Comparison of ENCODE assay signal across 9 cellular contexts in the genomic region with DNA sequence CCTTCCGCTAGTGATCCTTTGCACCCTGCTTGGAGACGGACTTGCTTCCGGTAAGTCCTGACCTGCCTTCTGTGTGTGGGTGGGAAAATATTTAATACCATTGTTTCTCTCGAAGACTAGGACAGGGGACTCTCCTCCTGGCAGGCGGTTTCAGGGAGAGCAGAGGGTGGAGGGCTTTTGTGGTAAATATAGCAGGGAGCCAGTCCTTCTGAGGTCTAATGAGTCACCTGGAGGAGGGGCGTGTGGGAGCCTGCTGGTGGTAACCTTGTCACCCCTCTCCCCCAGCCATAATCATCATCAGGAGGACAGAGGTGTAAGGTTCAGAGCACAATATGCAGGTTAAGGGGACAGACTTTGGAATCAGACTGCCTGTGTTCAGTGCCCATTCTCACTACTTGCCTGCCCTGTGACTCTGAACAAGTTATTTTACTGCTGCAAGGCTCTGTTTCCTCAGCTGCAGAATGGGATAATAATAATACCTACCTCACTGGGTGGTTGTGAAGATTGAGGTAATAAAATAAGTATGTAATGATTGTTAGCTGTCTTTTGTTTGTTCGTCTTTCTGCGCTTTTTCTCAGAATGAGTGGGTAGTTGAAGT. TPM values are rescaled to one million over a fixed set of nuclear protein-coding genes. Genes with fewer than 3 reads are reported as not detected.
DNase-seq lines count a peak whose midpoint lies in the region; ATAC-seq, FAIRE-seq and TF ChIP-seq lines count a peak whose summit lies in the region.
"Had no signal": no experiment of that assay in that cellular context is flagged by ENCODE, and none has a peak within 500 bp of the region (broad histone marks: within the 10 kb centered on the region; RNA-seq: fewer than 3 reads in every experiment).

No MANE protein-coding gene starts in this region.

- H2AFZ ChIP-seq in endothelial cell of umbilical vein (ENCODE audit: low read depth, low read length), result no peak overlapping the region

- H4K20me1 ChIP-seq in endothelial cell of umbilical vein (replicated peaks; ENCODE audit: control insufficient read depth, extremely low read depth, insufficient read depth, low read length), result no peaks in the 10 kb centered on the region

- peak overlapping the region; percentile 34; the same call in 1 of the 2 replicates for H3K27ac ChIP-seq in SJSA1
- H3K27ac ChIP-seq in endothelial cell of umbilical vein (ENCODE audit: insufficient read depth, low read depth, low read length), result no peak overlapping the region
- H3K27ac ChIP-seq in pancreas, result peak overlapping the region in 3 of 4 donors; percentile 3 to 81 (median 73)
- no peak overlapping the region for H3K27ac ChIP-seq in WERI-Rb-1

- H3K27me3 ChIP-seq in SJSA1 (replicated peaks), result no peaks in the 10 kb centered on the region
- H3K27me3 ChIP-seq in endothelial cell of umbilical vein (ENCODE audit: control insufficient read depth in 2 of 2, insufficient read depth in 2 of 2, low read length in 2 of 2), result no peaks in the 10 kb centered on the region
- H3K27me3 ChIP-seq in pancreas, result no peaks in the 10 kb centered on the region
- no peaks in the 10 kb centered on the region for H3K27me3 ChIP-seq in WERI-Rb-1 (ENCODE audit: insufficient read depth, low read depth, severe bottlenecking)

- peaks cover 44% of the 10 kb centered on the region for H3K4me1 ChIP-seq in SJSA1 (replicated peaks)
- peaks cover 7% of the 10 kb centered on the region for H3K4me1 ChIP-seq in endothelial cell of umbilical vein (ENCODE audit: control insufficient read depth, extremely low read depth, insufficient read depth, low read length)
- peaks cover 27 to 67% (median 37%) of the 10 kb centered on the region in 3 donors for H3K4me1 ChIP-seq in pancreas

- no peak for TF ChIP-seq POLR2A in endothelial cell of umbilical vein (IDR thresholded peaks at IDR 0.05; ENCODE audit: low read depth, low read length)

- TF ChIP-seq CTCF in endothelial cell of umbilical vein (IDR thresholded peaks at IDR 0.05; ENCODE audit: extremely low read depth in 1 of 2, insufficient read depth in 1 of 2, low read depth in 1 of 2, low read length in 2 of 2) (no peak), pancreas (IDR thresholded peaks at IDR 0.05) (no peak), WERI-Rb-1 (IDR thresholded peaks at IDR 0.05; ENCODE audit: low read depth, low read length) (no peak)

- no peak overlapping the region for H3K4me3 ChIP-seq in SJSA1
- no peak overlapping the region for H3K4me3 ChIP-seq in endothelial cell of umbilical vein (replicated peaks in 1 of 3; ENCODE audit: insufficient read depth in 1 of 3, low read depth in 1 of 3, low read length in 3 of 3)
- no peak overlapping the region for H3K4me3 ChIP-seq in pancreas
- no peak overlapping the region for H3K4me3 ChIP-seq in WERI-Rb-1 (ENCODE audit: low read depth, low read length)

- peaks cover 4% of the 10 kb centered on the region for H3K79me2 ChIP-seq in endothelial cell of umbilical vein (ENCODE audit: control insufficient read depth, insufficient read depth, low read length)

- intact Hi-C loops in endothelial cell of umbilical vein (cut with micrococcal nuclease), result no loop called here
- intact Hi-C loops in pancreas (cut with DNase I), result no loop called here

- no peaks in the 10 kb centered on the region; the same call in none of the 2 replicates for H3K36me3 ChIP-seq in SJSA1
- H3K36me3 ChIP-seq in endothelial cell of umbilical vein (ENCODE audit: control insufficient read depth in 2 of 2, extremely low read depth in 1 of 2, insufficient read depth in 2 of 2, low read length in 2 of 2), result no peaks in the 10 kb centered on the region
- H3K36me3 ChIP-seq in pancreas, result peaks cover 0 to 3% (median 0%) of the 10 kb centered on the region in 3 donors
- H3K36me3 ChIP-seq in WERI-Rb-1, result peaks cover 44% of the 10 kb centered on the region

- POLR2A ChIA-PET in endothelial cell of umbilical vein (lab: Charles Lee), result no interaction called here

- DNase-seq in Daoy (ENCODE audit: low read depth) (peak; percentile 78), SJSA1 (ENCODE audit: low read depth in 1 of 2, low spot score in 2 of 2) (peak; percentile 58 to 59), endothelial cell of umbilical vein (ENCODE audit: low read depth, low spot score) (no peak), pancreas (no peak), NCI-H1092 treated with DMSO at 0.1 percent for 48 hours (lab: John Stamatoyannopoulos, UW) (no peak), NOMO-1 treated with dmso at 0.1 percent for 144 hours (lab: John Stamatoyannopoulos, UW; ENCODE audit: unreplicated experiment) (no peak), WERI-Rb-1 (no peak)
- DNase-seq: GF-D8 had no signal

- no peaks in the 10 kb centered on the region for H3K9me1 ChIP-seq in endothelial cell of umbilical vein (replicated peaks; ENCODE audit: control insufficient read depth, extremely low read depth, insufficient read depth, low read length)

- H3K4me2 ChIP-seq in endothelial cell of umbilical vein (ENCODE audit: insufficient read depth, low read length), result no peak overlapping the region

- no peak overlapping the region for H3K9ac ChIP-seq in endothelial cell of umbilical vein (replicated peaks; ENCODE audit: extremely low read depth, insufficient read depth, low read length)

- FAIRE-seq in endothelial cell of umbilical vein (lab: Jason Lieb, UNC) (peak; percentile 43), pancreas (lab: Jason Lieb, UNC) (no peak)

- ATAC-seq in pancreas (peak in 3 of 4 donors; percentile 12 to 32 (median 23)), HG03521 (IDR thresholded peaks at IDR 0.05; ENCODE audit: unreplicated experiment) (no peak)

- H3K9me3 ChIP-seq in SJSA1 (replicated peaks) (no peaks in the 10 kb centered on the region), endothelial cell of umbilical vein (replicated peaks; ENCODE audit: control insufficient read depth, insufficient read depth, low read length) (no peaks in the 10 kb centered on the region), pancreas (no peaks in the 10 kb centered on the region), WERI-Rb-1 (ENCODE audit: severe bottlenecking) (no peaks in the 10 kb centered on the region)

- dilution Hi-C loops in endothelial cell of umbilical vein (cut with MboI; ENCODE audit: extremely low pct_ligation_motif_present, low sequenced_read_pairs), result no loop called here

- BruUV-seq in endothelial cell of umbilical vein (replicated peaks; lab: Mats Ljungman, UMichigan), result no TSS peak

- CTCF ChIA-PET in endothelial cell of umbilical vein (lab: Charles Lee), result interaction anchor here (1.4 kb wide), 2 partner anchors 10 to 79 kb away, joined by 3 to 4 read pairs; no protein-coding TSS in a partner anchor

- WGBS in pancreas, 2 donors, result 74 to 80% methylated on average over 8 of the region's 8 CpGs

TF ChIP-seq in endothelial cell of umbilical vein, 7 proteins besides CTCF, POLR2A, EP300 and RAD21:
- TF ChIP-seq FOS (IDR thresholded peaks at IDR 0.05; ENCODE audit: borderline replicate concordance, insufficient read depth, low read length) (no peak), MYC (IDR thresholded peaks at IDR 0.05; ENCODE audit: low read depth, low read length) (no peak), GATA2 (IDR thresholded peaks at IDR 0.05; ENCODE audit: insufficient read depth, insufficient read length, low read depth, low read length) (no peak), EZH2 (IDR thresholded peaks at IDR 0.05; ENCODE audit: borderline replicate concordance, low read depth, low read length, severe bottlenecking) (no peak), POLR2AphosphoS5 (IDR thresholded peaks at IDR 0.05; ENCODE audit: insufficient read depth, low read depth, low read length) (no peak), JUN (IDR thresholded peaks at IDR 0.05; ENCODE audit: borderline replicate concordance, insufficient read depth, insufficient read length, low read depth) (no peak), MAX (IDR thresholded peaks at IDR 0.05; ENCODE audit: insufficient read depth, insufficient read length) (no peak)

RNA-seq across cellular contexts. Expression of gene SUSD6, which starts 47.4 kb away (rescaled TPM):
- 4.6 and 4.8 TPM in 2 replicates for total RNA-seq in Daoy (2014; rRNA removed; shearing (Covaris generic))
- total RNA-seq in SJSA1 (2014; rRNA removed; shearing (Covaris generic)), result 5.9 and 6.4 TPM in 2 replicates
- total RNA-seq in endothelial cell of umbilical vein, result 19.5 and 29.0 TPM in 2 replicates
- polyA plus RNA-seq in endothelial cell of umbilical vein, result 11.7 and 13.4 TPM in 2 replicates
- polyA plus RNA-seq in endothelial cell of umbilical vein (2011; cell fraction: cytosol; rRNA removed), result 11.3 and 11.6 TPM in 2 replicates
- 51.7 and 52.3 TPM in 2 replicates for polyA plus RNA-seq in endothelial cell of umbilical vein (2011; cell fraction: nucleus; rRNA removed)
- polyA plus RNA-seq in endothelial cell of umbilical vein (2012), result 11.8 and 15.6 TPM in 2 replicates
- 26.7 and 32.1 TPM in 2 replicates for polyA minus RNA-seq in endothelial cell of umbilical vein
- polyA minus RNA-seq in endothelial cell of umbilical vein (2011; cell fraction: cytosol; rRNA and poly(A)+ RNA removed), result 4.3 TPM
- polyA minus RNA-seq in endothelial cell of umbilical vein (2011; cell fraction: nucleus; rRNA and poly(A)+ RNA removed), result 26.3 and 27.4 TPM in 2 replicates
- total RNA-seq in pancreas, result 10 to 100 TPM; 17.8 to 41.9 (median 22.8) TPM
- polyA plus RNA-seq in pancreas, result 10 to 100 TPM in 1 of 2 donors, 1 to 10 TPM in 1; 8.9 to 12.2 TPM

Comparison
In these comparisons a context has a peak if more than half of its experiments do, and no peak if none do; other contexts are left out.
1. DNase-seq: peak in Daoy (single experiment) and SJSA1 (2 of 2); none in endothelial cell of umbilical vein (single experiment), pancreas (0 of 6), NCI-H1092 treated with DMSO at 0.1 percent for 48 hours (single experiment), NOMO-1 treated with dmso at 0.1 percent for 144 hours (single experiment) and WERI-Rb-1 (single experiment).
2. H3K27ac ChIP-seq: peak in SJSA1 (single experiment) and pancreas (3 of 4); none in endothelial cell of umbilical vein (single experiment) and WERI-Rb-1 (single experiment).